8 cellular contexts compared by ENCODE assay signal in genomic region chr4:88283661-88284377, GRCh38. TPM values are rescaled to one million over a fixed set of nuclear protein-coding genes. Genes with fewer than 3 reads are reported as not detected.
DNase-seq lines count a peak whose midpoint lies in the region; ATAC-seq and TF ChIP-seq lines count a peak whose summit lies in the region.

No MANE protein-coding gene starts in this region.

- peak overlapping the region; percentile 99 for H3K4me3 Mint-ChIP-seq in WTC11
- peak overlapping the region; percentile 94 for H3K4me3 Mint-ChIP-seq in MCF 10A (ENCODE audit: unreplicated experiment)

- H4K20me1 ChIP-seq in MM.1S (ENCODE audit: insufficient read depth, low read length) (no peaks in the 10 kb centered on the region), smooth muscle cell (ENCODE audit: low read depth) (peaks cover 6% of the 10 kb centered on the region)

- H3K9me3 Mint-ChIP-seq in WTC11 = no peaks in the 10 kb centered on the region
- H3K9me3 Mint-ChIP-seq in MCF 10A (ENCODE audit: unreplicated experiment) = no peaks in the 10 kb centered on the region

- H3K4me3 ChIP-seq in MM.1S (ENCODE audit: low read length) (peak overlapping the region; percentile 90), smooth muscle cell (peak overlapping the region; percentile 74)

- H3K4me1 ChIP-seq in MM.1S (ENCODE audit: low read length) (peaks cover 14% of the 10 kb centered on the region; the same call in 1 of the 2 replicates), smooth muscle cell (ENCODE audit: low read depth) (peaks cover 6% of the 10 kb centered on the region)

- peak overlapping the region; percentile 93 for H2AFZ ChIP-seq in MM.1S (ENCODE audit: low read length)
- H2AFZ ChIP-seq in smooth muscle cell (ENCODE audit: low read depth) = peak overlapping the region; percentile 98

- DNase-seq in EL (peak; percentile 70), H4 (ENCODE audit: low spot score) (peak; percentile 30), MM.1S (peak; percentile 73), WTC11 (ENCODE audit: low spot score) (peak; percentile 65), MCF 10A (ENCODE audit: unreplicated experiment) (peak; percentile 61), iPS-NIHi11 (ENCODE audit: low spot score) (peak; percentile 62), smooth muscle cell (lab: John Stamatoyannopoulos, UW; ENCODE audit: unreplicated experiment) (peak; percentile 72), NCI-H1694 treated with DMSO at 0.1 percent for 48 hours (lab: John Stamatoyannopoulos, UW) (no peak)

- CTCF ChIA-PET in WTC11 (lab: Charles Lee) = interaction anchor here (0.7 to 2.5 kb wide), 10 partner anchors 8 to 376 kb away, joined by 3 to 12 read pairs (median 4); partner anchors contain the start of genes HERC5 and HERC6
- CTCF ChIA-PET in MCF 10A (lab: Yijun Ruan, JAX) = interaction anchor here (0.5 to 2.1 kb wide), 15 partner anchors 11 to 1147 kb away, joined by 3 to 7 read pairs (median 4); partner anchors contain the start of gene PYURF

- H3K4me1 Mint-ChIP-seq in WTC11 (peaks cover 34% of the 10 kb centered on the region), MCF 10A (ENCODE audit: insufficient read depth, unreplicated experiment) (peaks cover 17% of the 10 kb centered on the region)

- peak overlapping the region; percentile 98 for H3K27ac ChIP-seq in MM.1S (ENCODE audit: low read length)
- peak overlapping the region; percentile 96 for H3K27ac ChIP-seq in smooth muscle cell (ENCODE audit: low read depth)

- no peaks in the 10 kb centered on the region for H3K9me3 ChIP-seq in MM.1S (replicated peaks; ENCODE audit: insufficient read depth, low read length)
- H3K9me3 ChIP-seq in smooth muscle cell (replicated peaks; ENCODE audit: low read depth) = no peaks in the 10 kb centered on the region

- H3K79me2 ChIP-seq in MM.1S (ENCODE audit: low read length) (peaks cover 49% of the 10 kb centered on the region), smooth muscle cell (ENCODE audit: low read depth) (peaks cover 37% of the 10 kb centered on the region)

- intact Hi-C loops in MCF 10A (cut with micrococcal nuclease) = loop anchor here (2.0 to 5.0 kb wide), 3 partner anchors 65 to 233 kb away; partner anchors contain the start of gene HERC5

- ATAC-seq in WTC11 = peak; percentile 25

- H3K27me3 ChIP-seq in MM.1S (replicated peaks; ENCODE audit: insufficient read depth, low read length) (no peaks in the 10 kb centered on the region), smooth muscle cell (ENCODE audit: low read depth) (no peaks in the 10 kb centered on the region)

- under 1% methylated on average over 59 of the region's 65 CpGs for WGBS in smooth muscle cell (ENCODE audit: low lambda C conversion rate)

- no peaks in the 10 kb centered on the region for H3K9me2 ChIP-seq in MM.1S (replicated peaks; ENCODE audit: insufficient read depth, low read length)

- H3K4me2 ChIP-seq in MM.1S (ENCODE audit: low read depth, low read length) (peak overlapping the region; percentile 86), smooth muscle cell (peak overlapping the region; percentile 91)

- peak overlapping the region; percentile 94 for H3K9ac ChIP-seq in MM.1S (ENCODE audit: low read length)
- H3K9ac ChIP-seq in smooth muscle cell (ENCODE audit: low read depth) = peak overlapping the region; percentile 91

- no peak for TF ChIP-seq CTCF in MM.1S (IDR thresholded peaks at IDR 0.05; ENCODE audit: low read length)
- TF ChIP-seq CTCF in WTC11 (IDR thresholded peaks at IDR 0.05) = no peak
- TF ChIP-seq CTCF in MCF 10A (IDR thresholded peaks at IDR 0.05; ENCODE audit: unreplicated experiment) = no peak
- no peak for TF ChIP-seq CTCF in smooth muscle cell (IDR thresholded peaks at IDR 0.05; ENCODE audit: borderline replicate concordance, insufficient read depth, poor library complexity, severe bottlenecking)

- BruUV-seq in MCF 10A (replicated peaks; lab: Mats Ljungman, UMichigan) = no TSS peak

- H3F3A ChIP-seq in MM.1S (ENCODE audit: insufficient read depth, low read length) = peaks cover 25% of the 10 kb centered on the region
- peaks cover 8% of the 10 kb centered on the region for H3F3A ChIP-seq in smooth muscle cell (ENCODE audit: low read depth)

- H3K27ac Mint-ChIP-seq in WTC11 (peak overlapping the region; percentile 100), MCF 10A (ENCODE audit: low read depth, unreplicated experiment) (peak overlapping the region; percentile 94)

- H3K36me3 ChIP-seq in MM.1S (replicated peaks; ENCODE audit: insufficient read depth, low read length) = no peaks in the 10 kb centered on the region
- H3K36me3 ChIP-seq in smooth muscle cell (ENCODE audit: low read depth) = no peaks in the 10 kb centered on the region

- H3K36me3 Mint-ChIP-seq in WTC11 (no peaks in the 10 kb centered on the region), MCF 10A (ENCODE audit: insufficient read depth, unreplicated experiment) (no peaks in the 10 kb centered on the region)

- H3K27me3 Mint-ChIP-seq in WTC11 (ENCODE audit: low read depth) (peaks cover 34% of the 10 kb centered on the region), MCF 10A (ENCODE audit: insufficient read depth, unreplicated experiment) (no peaks in the 10 kb centered on the region)

- POLR2A ChIA-PET in WTC11 (lab: Charles Lee) (interaction anchor here (0.7 to 2.0 kb wide), 8 partner anchors 13 to 239 kb away, joined by 3 to 8 read pairs (median 3); partner anchors contain the start of genes HERC5, HERC6 and PYURF), MCF 10A (lab: Yijun Ruan, JAX) (interaction anchor here (0.6 to 3.7 kb wide), 35 partner anchors 8 to 773 kb away, joined by 3 to 47 read pairs (median 4); partner anchors contain the start of genes HERC5, HERC6 and PYURF)

TF ChIP-seq in WTC11, 78 proteins besides CTCF, POLR2A, EP300 and RAD21 (continues in another document):
- no peak for TF ChIP-seq ZNF425 (CRISPR knock-in tag; conservative IDR thresholded peaks at IDR 0.05)
- TF ChIP-seq USF1 (CRISPR knock-in tag; IDR thresholded peaks at IDR 0.05) = no peak
- no peak for TF ChIP-seq EMX1 (CRISPR knock-in tag; IDR thresholded peaks at IDR 0.05)
- TF ChIP-seq STAT6 (CRISPR knock-in tag; conservative IDR thresholded peaks at IDR 0.05; ENCODE audit: low read depth) = no peak
- TF ChIP-seq SMAD4 (CRISPR knock-in tag; IDR thresholded peaks at IDR 0.05) = 0 out of 2 replicates have a peak, but pooled peaks have one; percentile 15
- TF ChIP-seq ZSCAN18 (CRISPR knock-in tag; IDR thresholded peaks at IDR 0.05) = no peak

RNA-seq across cellular contexts. Expression of gene PPM1K, which starts 0.5 kb away (rescaled TPM):
- 4.9 and 7.3 TPM in 2 replicates for total RNA-seq in H4 (2014; rRNA removed; shearing (Covaris generic))
- 13.4 to 17.0 TPM (median 14.1 TPM) in 3 replicates for total RNA-seq in WTC11 (2021)
- 19.5 and 21.0 TPM in 2 replicates for total RNA-seq in MCF 10A (2022)
- 18.3 and 22.5 TPM in 2 replicates for total RNA-seq in smooth muscle cell
- polyA plus RNA-seq in smooth muscle cell = 11.8 and 16.8 TPM in 2 replicates
